17 cellular contexts compared by ENCODE assay signal in genomic region chr2:164948540-164948939, GRCh38.
"Had no signal": no experiment of that assay in that cellular context is flagged by ENCODE, and none has a peak within 500 bp of the region (broad histone marks: within the 10 kb centered on the region; RNA-seq: fewer than 3 reads in every experiment).

No MANE protein-coding gene starts in this region.

- H3K27me3 ChIP-seq: tibial nerve had no signal

- DNase-seq: activated CD4-positive, alpha-beta T cell treated with anti-CD3 and anti-CD28 coated beads, Interleukin-2, amount 50 U/mL, for 1 hour; activated CD4-positive, CD25-positive, alpha-beta regulatory T cell; activated naive CD4-positive, alpha-beta T cell treated with anti-CD3 and anti-CD28 coated beads, Interleukin-2, amount 50 U/mL, for 16 hours; amniotic stem cell; endodermal cell; hippocampal formation; left cardiac atrium; mucosa of descending colon; nephron progenitor cell; spleen; stimulated activated CD4-positive, alpha-beta T cell treated with anti-CD3 and anti-CD28 coated beads, Interleukin-1b, Interleukin-23, amount 100 ng/mL, for 48 hours; T-cell; T1000 had no signal

- H3K4me1 ChIP-seq: tibial nerve had no signal

- H3K36me3 ChIP-seq: spleen, tibial nerve had no signal

- H3K4me3 ChIP-seq: lung, mucosa of descending colon, spleen, tibial nerve had no signal

- H3K9me3 ChIP-seq: mucosa of descending colon, spleen, tibial nerve had no signal

- H3K27ac ChIP-seq: spleen, tibial nerve had no signal

- ATAC-seq: left cardiac atrium; mucosa of descending colon; sciatic nerve; stimulated activated memory B cell treated with anti-CD40 and anti-IgM and Interleukin-4, amounts not matched to agents 10 μg/mL and 1 μg/mL and 100 μg/mL, for 72 hours had no signal
